In genomic region chr4:123114915-123115756, GRCh38 we compare ENCODE assay signal across 14 cellular contexts.
"Had no signal": no experiment of that assay in that cellular context is flagged by ENCODE, and none has a peak within 500 bp of the region (broad histone marks: within the 10 kb centered on the region; RNA-seq: fewer than 3 reads in every experiment).

No MANE protein-coding gene starts in this region.

- H3K4me2 ChIP-seq: hepatocyte had no signal

- H3K27me3 ChIP-seq: hepatocyte, right lobe of liver, testis had no signal

- H2AFZ ChIP-seq: hepatocyte had no signal

- H3K4me3 ChIP-seq: coronary artery, hepatocyte, mucosa of descending colon, right lobe of liver had no signal

- H3K27me3 Mint-ChIP-seq: naive thymus-derived CD8-positive, alpha-beta T cell; stimulated activated naive CD8-positive, alpha-beta T cell treated with anti-CD3 and anti-CD28 coated beads, Interleukin-15, Interleukin-2, amounts not matched to agents 100 ng/mL and 50 ng/mL, for 24 hours had no signal

- H3K36me3 ChIP-seq: right lobe of liver had no signal

- H3K27ac ChIP-seq: coronary artery, right lobe of liver, testis had no signal

- H3K27ac Mint-ChIP-seq: activated naive CD4-positive, alpha-beta T cell treated with anti-CD3 and anti-CD28 coated beads for 36 hours; stimulated activated naive CD8-positive, alpha-beta T cell treated with anti-CD3 and anti-CD28 coated beads, Interleukin-15, Interleukin-2, amounts not matched to agents 100 ng/mL and 50 ng/mL, for 24 hours had no signal

- H3K4me1 ChIP-seq: right lobe of liver had no signal

- DNase-seq: activated CD4-positive, alpha-beta T cell treated with anti-CD3 and anti-CD28 coated beads for 4 hours; activated naive CD4-positive, alpha-beta T cell treated with anti-CD3 and anti-CD28 coated beads for 36 hours; effector CD4-positive, alpha-beta T cell; naive thymus-derived CD8-positive, alpha-beta T cell; stimulated activated CD4-positive, alpha-beta T cell treated with anti-CD3 and anti-CD28 coated beads, Interleukin-2, amount 100 ng/mL, for 24 hours; SW 1271; T1000; testis had no signal

- H3K4me3 Mint-ChIP-seq: activated naive CD4-positive, alpha-beta T cell treated with anti-CD3 and anti-CD28 coated beads for 36 hours; naive thymus-derived CD8-positive, alpha-beta T cell; stimulated activated naive CD8-positive, alpha-beta T cell treated with anti-CD3 and anti-CD28 coated beads, Interleukin-15, Interleukin-2, amounts not matched to agents 100 ng/mL and 50 ng/mL, for 24 hours had no signal

- H3K9me3 Mint-ChIP-seq: stimulated activated naive CD8-positive, alpha-beta T cell treated with anti-CD3 and anti-CD28 coated beads, Interleukin-15, Interleukin-2, amounts not matched to agents 100 ng/mL and 50 ng/mL, for 24 hours had no signal

- ATAC-seq: mucosa of descending colon; naive thymus-derived CD8-positive, alpha-beta T cell had no signal

- FAIRE-seq: urothelium cell line had no signal

- H3K79me2 ChIP-seq: hepatocyte had no signal

- H3K9me3 ChIP-seq: mucosa of descending colon, right lobe of liver, testis had no signal

- H3K4me1 Mint-ChIP-seq: naive thymus-derived CD8-positive, alpha-beta T cell had no signal
